ENCODE assay signal across 8 cellular contexts in the genomic region with DNA sequence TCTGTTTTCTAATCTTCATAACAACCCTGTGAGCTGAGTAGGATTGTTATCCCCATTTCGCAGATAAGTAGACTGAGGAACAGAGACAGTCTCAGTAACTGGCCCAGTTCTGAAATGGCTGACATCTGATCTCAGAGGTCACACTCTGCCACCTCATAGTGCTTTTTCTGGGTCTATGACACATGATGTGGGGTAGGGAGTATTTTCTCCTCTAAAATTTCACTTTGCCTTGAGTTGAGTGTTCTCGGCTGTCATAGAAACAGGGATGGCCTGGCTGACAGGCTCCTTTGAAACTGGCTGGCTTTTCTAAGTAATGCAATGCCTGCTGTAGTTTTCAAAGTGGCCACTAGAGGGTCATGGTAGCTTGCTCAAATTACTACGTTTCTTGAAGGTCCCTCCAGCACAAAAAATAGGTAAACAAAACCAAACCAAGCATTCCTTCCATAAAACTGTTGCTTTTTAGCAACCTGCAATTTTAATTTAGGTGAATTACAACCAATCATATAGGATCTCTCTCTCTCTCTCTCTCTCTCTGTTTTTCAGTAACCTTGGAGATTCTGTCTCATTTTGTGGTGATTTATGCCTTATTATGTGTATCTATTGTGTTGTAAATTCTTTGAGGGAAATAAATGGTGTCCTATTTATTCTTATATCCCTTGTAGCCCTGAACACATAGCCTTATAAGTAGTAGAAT.
A peak's percentile ranks its signal among the peaks of the same experiment; 100 is the strongest.
DNase-seq lines count a peak whose midpoint lies in the region; ATAC-seq and TF ChIP-seq lines count a peak whose summit lies in the region.

No MANE protein-coding gene starts in this region.

- H3K36me3 Mint-ChIP-seq in progenitor cell of endocrine pancreas (ENCODE audit: insufficient read depth): no peaks in the 10 kb centered on the region

- H3K4me1 Mint-ChIP-seq in progenitor cell of endocrine pancreas (ENCODE audit: low read depth): peaks cover 18% of the 10 kb centered on the region

- TF ChIP-seq CTCF in progenitor cell of endocrine pancreas (IDR thresholded peaks at IDR 0.05; ENCODE audit: unreplicated experiment): peak; percentile 95

- H3K4me3 Mint-ChIP-seq in progenitor cell of endocrine pancreas (ENCODE audit: low read depth): no peak overlapping the region

- H3K27me3 Mint-ChIP-seq in progenitor cell of endocrine pancreas: no peaks in the 10 kb centered on the region

- peak; percentile 93 for ATAC-seq in GM21447 (IDR thresholded peaks at IDR 0.05; ENCODE audit: unreplicated experiment)

- H3K4me3 ChIP-seq in Jurkat, Clone E6-1 (ENCODE audit: low read length): no peak overlapping the region

- no peaks in the 10 kb centered on the region for H3K9me3 Mint-ChIP-seq in progenitor cell of endocrine pancreas (ENCODE audit: low read depth)

- DNase-seq in DMS53 treated with DMSO at 0.1 percent for 48 hours (lab: John Stamatoyannopoulos, UW; ENCODE audit: unreplicated experiment) (peak; percentile 70), RPMI8226 (peak; percentile 80), globus pallidus (ENCODE audit: low spot score) (peak; percentile 69), progenitor cell of endocrine pancreas (ENCODE audit: low spot score, unreplicated experiment) (peak; percentile 45), GOT3 (lab: John Stamatoyannopoulos, UW) (no peak)
- peak; percentile 62 for DNase-seq in Jurkat, Clone E6-1 (ENCODE audit: low read depth, low spot score)
- peak; percentile 32 for DNase-seq in activated gamma-delta T cell treated with anti-CD3 and anti-CD28 coated beads, Interleukin-2, amount 50 U/mL, for 16 hours (ENCODE audit: low read depth)

- peak overlapping the region; percentile 77 for H3K27ac Mint-ChIP-seq in progenitor cell of endocrine pancreas
